Comparison of ENCODE assay signal across 1 cellular context in the genomic region with DNA sequence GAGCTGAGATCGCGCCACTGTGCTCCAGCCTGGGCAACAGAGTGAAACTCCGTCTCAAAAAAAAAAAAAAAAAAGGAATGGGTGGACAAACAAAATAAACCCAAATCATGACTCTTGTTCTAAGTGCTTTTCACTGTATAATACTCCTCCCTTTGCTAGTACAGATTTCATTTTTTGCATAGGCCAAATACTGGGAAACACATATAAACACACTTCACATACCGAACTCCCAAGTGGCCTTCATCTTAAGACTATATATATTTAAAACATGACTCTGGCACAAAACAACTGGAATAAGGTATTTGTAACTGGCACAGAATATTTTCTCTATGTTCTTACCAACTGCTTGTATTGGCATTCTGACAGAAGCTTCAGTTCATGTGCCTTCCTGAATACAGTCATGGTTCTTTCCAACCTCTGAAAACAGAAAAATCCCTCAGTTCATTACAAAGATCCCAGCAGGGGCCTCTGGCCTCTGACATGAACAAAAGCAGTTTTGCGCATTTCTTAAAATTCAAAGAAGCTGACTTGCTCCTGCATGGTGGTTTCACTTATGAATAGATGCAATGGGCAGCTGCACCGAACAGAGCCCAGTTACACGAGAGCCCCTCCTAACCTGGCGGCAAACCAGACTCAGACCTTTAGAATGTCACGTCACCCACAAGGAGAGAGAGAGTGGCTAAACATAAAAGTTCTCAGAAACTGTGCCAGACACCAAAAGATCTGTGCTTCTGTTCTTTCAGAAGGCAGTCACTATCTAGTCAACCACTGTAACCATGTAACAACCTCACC.
TF ChIP-seq lines count a peak whose summit lies in the region.

No MANE protein-coding gene starts in this region.

TF ChIP-seq in endothelial cell of umbilical vein, 7 proteins besides CTCF, POLR2A, EP300 and RAD21 (continued from another document):
- TF ChIP-seq, protein P1, sequence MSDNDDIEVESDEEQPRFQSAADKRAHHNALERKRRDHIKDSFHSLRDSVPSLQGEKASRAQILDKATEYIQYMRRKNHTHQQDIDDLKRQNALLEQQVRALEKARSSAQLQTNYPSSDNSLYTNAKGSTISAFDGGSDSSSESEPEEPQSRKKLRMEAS (IDR thresholded peaks at IDR 0.05; ENCODE audit: insufficient read depth, insufficient read length) = no peak
- TF ChIP-seq POLR2AphosphoS5 (IDR thresholded peaks at IDR 0.05; ENCODE audit: insufficient read depth, low read depth, low read length) = no peak
